In the genomic region with DNA sequence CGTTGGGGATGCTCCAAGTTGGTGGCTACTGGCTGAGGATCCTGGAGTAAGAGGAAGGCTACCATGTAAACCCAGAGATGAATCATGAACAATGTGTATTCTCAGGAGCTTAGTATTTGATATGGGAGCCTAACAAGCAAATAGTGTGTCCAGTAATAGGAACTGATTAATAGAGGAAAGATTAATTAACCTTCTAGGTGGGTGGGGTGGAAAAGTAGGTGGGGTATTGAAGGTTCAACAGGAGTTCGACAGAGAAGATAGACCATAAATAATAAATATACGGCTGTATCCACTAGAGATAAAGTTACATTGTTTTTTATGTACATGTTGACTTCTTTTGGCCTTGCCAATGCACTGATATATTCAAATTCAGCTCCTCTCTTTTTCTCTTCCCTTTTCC, we compare ENCODE assay signal across 27 cellular contexts.
"Had no signal": no experiment of that assay in that cellular context is flagged by ENCODE, and none has a peak within 500 bp of the region (broad histone marks: within the 10 kb centered on the region; RNA-seq: fewer than 3 reads in every experiment).

No MANE protein-coding gene starts in this region.

- H3K9me3 ChIP-seq: breast epithelium, esophagus muscularis mucosa, heart left ventricle, pancreas, psoas muscle, sigmoid colon, testis had no signal

- ATAC-seq: foreskin keratinocyte; heart left ventricle; left cardiac atrium; left ventricle myocardium superior; pancreas; psoas muscle; stimulated activated naive B cell treated with anti-CD40 and anti-IgM and Interleukin-4, amounts not matched to agents 10 μg/mL and 1 μg/mL and 100 μg/mL, for 72 hours had no signal

- H3K4me2 ChIP-seq: smooth muscle cell had no signal

- H3K27me3 Mint-ChIP-seq: activated B cell treated with CpG ODN at 0.5 μM for 24 hours; dendritic cell treated with granulocyte-macrophage colony-stimulating factor and Interleukin-4, amounts not matched to agents 40 ng/mL and 50 ng/mL, for 4 days; stimulated activated naive B cell treated with anti-CD40 and anti-IgM and Interleukin-4, amounts not matched to agents 10 μg/mL and 1 μg/mL and 100 μg/mL, for 72 hours had no signal

- H3K27me3 ChIP-seq: breast epithelium, esophagus muscularis mucosa, foreskin keratinocyte, heart left ventricle, pancreas, sigmoid colon, testis had no signal

- H3K27ac ChIP-seq: breast epithelium, esophagus muscularis mucosa, foreskin keratinocyte, heart left ventricle, pancreas, psoas muscle, sigmoid colon, SK-N-MC, testis had no signal

- H3K36me3 ChIP-seq: breast epithelium, pancreas, sigmoid colon had no signal

- H3K4me3 ChIP-seq: breast epithelium, esophagus muscularis mucosa, heart left ventricle, pancreas, psoas muscle, sigmoid colon, SK-N-MC, smooth muscle cell, testis had no signal

- H3K27ac Mint-ChIP-seq: activated B cell treated with CpG ODN at 0.5 μM for 24 hours; dendritic cell treated with granulocyte-macrophage colony-stimulating factor and Interleukin-4, amounts not matched to agents 40 ng/mL and 50 ng/mL, for 4 days had no signal

- DNase-seq: activated B cell treated with CpG ODN at 0.5 μM for 24 hours; activated CD4-positive, alpha-beta T cell treated with anti-CD3 and anti-CD28 coated beads, Interleukin-2, amount 50 U/mL, for 4 hours; activated CD8-positive, alpha-beta memory T cell treated with anti-CD3 and anti-CD28 coated beads, Interleukin-2, amount 50 U/mL, for 4 hours; activated naive CD4-positive, alpha-beta T cell treated with Interleukin-2 at 50 U/mL for 16 hours; activated T-cell treated with anti-CD3 and anti-CD28 coated beads, Interleukin-2, amount 50 U/mL, for 1 hour; central memory CD4-positive, alpha-beta T cell; foreskin keratinocyte; heart left ventricle; islet precursor cell; left cardiac atrium; left ventricle myocardium superior; nucleus accumbens; pancreas; psoas muscle; sigmoid colon; stimulated activated CD4-positive, alpha-beta T cell treated with anti-CD3 and anti-CD28 coated beads, Interleukin-1b, Interleukin-23, amount 100 ng/mL, for 48 hours; stimulated activated CD4-positive, alpha-beta T cell treated with anti-CD3 and anti-CD28 coated beads, Interleukin-4, amount 100 ng/mL, for 4 hours; stimulated activated CD8-positive, alpha-beta memory T cell treated with anti-CD3 and anti-CD28 coated beads, Interleukin-4, amount 100 ng/mL, for 48 hours; stimulated activated naive B cell treated with anti-CD40 and anti-IgM and Interleukin-4, amounts not matched to agents 10 μg/mL and 1 μg/mL and 100 μg/mL, for 72 hours; testis; trophoblast cell had no signal

- H3K4me3 Mint-ChIP-seq: activated B cell treated with CpG ODN at 0.5 μM for 24 hours; dendritic cell treated with granulocyte-macrophage colony-stimulating factor and Interleukin-4, amounts not matched to agents 40 ng/mL and 50 ng/mL, for 4 days; neural crest cell; stimulated activated naive B cell treated with anti-CD40 and anti-IgM and Interleukin-4, amounts not matched to agents 10 μg/mL and 1 μg/mL and 100 μg/mL, for 72 hours had no signal

- H3K9me3 Mint-ChIP-seq: activated B cell treated with CpG ODN at 0.5 μM for 24 hours; dendritic cell treated with granulocyte-macrophage colony-stimulating factor and Interleukin-4, amounts not matched to agents 40 ng/mL and 50 ng/mL, for 4 days; neural crest cell; stimulated activated naive B cell treated with anti-CD40 and anti-IgM and Interleukin-4, amounts not matched to agents 10 μg/mL and 1 μg/mL and 100 μg/mL, for 72 hours had no signal
